1 cellular context compared by ENCODE assay signal in the genomic region with DNA sequence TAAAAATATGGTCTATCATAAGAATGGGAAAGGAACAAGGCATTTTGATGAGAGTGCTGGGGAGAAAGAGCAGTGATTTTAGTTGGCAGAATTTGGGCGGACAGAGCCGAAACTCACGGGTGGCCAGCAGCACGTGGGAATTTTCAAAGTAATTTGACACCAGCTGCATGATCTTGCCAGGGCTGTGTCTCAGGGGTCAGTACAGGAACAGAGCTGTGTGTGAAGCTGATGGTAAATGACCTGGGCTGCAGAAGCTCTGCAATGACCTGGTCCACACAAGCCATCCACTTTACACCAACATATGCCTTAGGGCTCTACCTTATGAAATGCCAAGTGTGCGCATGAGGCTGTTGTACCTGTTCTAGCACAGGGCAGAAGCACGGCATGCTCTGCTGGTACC.
TF ChIP-seq lines count a peak whose summit lies in the region.

No MANE protein-coding gene starts in this region.

TF ChIP-seq in liver, 16 proteins besides CTCF, POLR2A, EP300 and RAD21 (continued from another document):
- TF ChIP-seq NR2F2 (IDR thresholded peaks at IDR 0.05) (no peak), FOXA2 (IDR thresholded peaks at IDR 0.05) (no peak), RXRA (IDR thresholded peaks at IDR 0.05) (peak in 1 of 2 donors; percentile 22)
